Comparison of ENCODE assay signal across 19 cellular contexts in the genomic region with DNA sequence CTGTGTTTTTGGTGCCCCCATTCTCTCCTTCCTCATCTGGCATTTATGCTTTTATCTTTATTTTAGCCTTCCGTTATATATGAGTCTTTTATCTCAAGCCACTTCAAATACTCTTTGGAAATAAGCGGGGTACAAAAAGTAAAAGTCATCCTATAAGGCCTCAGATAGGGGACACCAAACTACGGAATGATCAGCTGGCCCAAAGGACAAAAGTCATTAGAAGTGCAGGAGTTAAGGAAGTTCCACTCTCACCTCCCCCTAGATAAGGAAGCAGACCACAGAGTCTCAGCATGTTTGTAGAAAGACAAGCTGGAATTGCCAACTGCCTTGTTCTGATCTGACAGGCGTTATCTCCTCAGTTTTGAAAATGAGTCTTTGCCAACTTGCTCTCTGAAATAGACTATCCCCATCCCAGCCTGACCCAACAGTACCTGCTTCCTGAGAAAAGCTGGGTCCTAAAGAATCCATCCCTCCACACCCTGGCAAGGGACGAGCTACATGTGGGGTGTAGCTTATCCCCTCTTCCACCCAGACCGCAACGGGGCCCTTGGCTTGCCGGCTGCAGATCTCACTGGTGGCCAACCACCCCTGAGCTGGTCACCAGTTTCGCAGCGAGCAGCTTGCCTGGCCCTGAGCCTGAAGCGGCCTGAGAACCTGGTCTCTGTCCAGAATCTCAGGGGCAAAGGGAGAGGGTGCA. TPM values are rescaled to one million over a fixed set of nuclear protein-coding genes. Genes with fewer than 3 reads are reported as not detected.
DNase-seq lines count a peak whose midpoint lies in the region; ATAC-seq and TF ChIP-seq lines count a peak whose summit lies in the region.
"Had no signal": no experiment of that assay in that cellular context is flagged by ENCODE, and none has a peak within 500 bp of the region (broad histone marks: within the 10 kb centered on the region; RNA-seq: fewer than 3 reads in every experiment).

No MANE protein-coding gene starts in this region.

- peak; percentile 85 for DNase-seq in OCI-M2 (lab: John Stamatoyannopoulos, UW; ENCODE audit: unreplicated experiment)
- peak in 31 of 58 donors; percentile 11 to 76 (median 47) for DNase-seq in anterior cingulate cortex (lab: John Stamatoyannopoulos, UW)
- DNase-seq in left ventricle myocardium inferior = no peak
- DNase-seq in progenitor cell of endocrine pancreas (ENCODE audit: low spot score, unreplicated experiment) = no peak
- no peak for DNase-seq in stimulated activated CD8-positive, alpha-beta memory T cell treated with anti-CD3 and anti-CD28 coated beads, Interleukin-4, amount 100 ng/mL, for 48 hours
- DNase-seq in NCI-H1048 (lab: John Stamatoyannopoulos, UW) = no peak
- DNase-seq: activated CD4-positive, alpha-beta T cell treated with anti-CD3 and anti-CD28 coated beads, Interleukin-2, amount 10 ng/mL, durations not matched to agents 7 days and 5 days; activated T-cell treated with anti-CD3 and anti-CD28 coated beads, Interleukin-2, amount 50 U/mL, for 48 hours; foreskin fibroblast; H7; lower lobe of right lung; NCI-H146; NCI-H2227 treated with DMSO at 0.1 percent for 48 hours; NK-92 treated with Interleukin-12 subunit alpha and Interleukin-12 subunit beta, amount 100 ng/mL, for 24 hours; SJCRH30; stimulated activated CD4-positive, alpha-beta T cell treated with anti-CD3 and anti-CD28 coated beads, Interleukin-4, amount 100 ng/mL, for 24 hours had no signal

- no peaks in the 10 kb centered on the region for H3K27me3 Mint-ChIP-seq in progenitor cell of endocrine pancreas
- H3K27me3 Mint-ChIP-seq: activated CD4-positive, alpha-beta T cell treated with anti-CD3 and anti-CD28 coated beads, Interleukin-2, amount 10 ng/mL, durations not matched to agents 7 days and 5 days had no signal

- no peaks in the 10 kb centered on the region for H3K4me1 Mint-ChIP-seq in progenitor cell of endocrine pancreas (ENCODE audit: low read depth)

- H3K4me1 ChIP-seq in left ventricle myocardium inferior = peaks cover 18% of the 10 kb centered on the region
- H3K4me1 ChIP-seq: lower lobe of right lung, SJCRH30 had no signal

- peak overlapping the region; percentile 45 for H3K27ac Mint-ChIP-seq in progenitor cell of endocrine pancreas
- H3K27ac Mint-ChIP-seq: activated CD4-positive, alpha-beta T cell treated with anti-CD3 and anti-CD28 coated beads, Interleukin-2, amount 10 ng/mL, durations not matched to agents 7 days and 5 days; nephron had no signal

- H3K36me3 Mint-ChIP-seq in progenitor cell of endocrine pancreas (ENCODE audit: insufficient read depth) = peaks cover 34% of the 10 kb centered on the region

- no peaks in the 10 kb centered on the region for H3K9me3 Mint-ChIP-seq in progenitor cell of endocrine pancreas (ENCODE audit: low read depth)
- H3K9me3 Mint-ChIP-seq: activated CD4-positive, alpha-beta T cell treated with anti-CD3 and anti-CD28 coated beads, Interleukin-2, amount 10 ng/mL, durations not matched to agents 7 days and 5 days; nephron had no signal

- peaks cover 16% of the 10 kb centered on the region for H3K36me3 ChIP-seq in left ventricle myocardium inferior
- H3K36me3 ChIP-seq: SJCRH30 had no signal

- TF ChIP-seq CTCF in left ventricle myocardium inferior (IDR thresholded peaks at IDR 0.05; ENCODE audit: borderline replicate concordance) (no peak), progenitor cell of endocrine pancreas (IDR thresholded peaks at IDR 0.05; ENCODE audit: unreplicated experiment) (no peak)

- no peak overlapping the region for H3K4me3 Mint-ChIP-seq in progenitor cell of endocrine pancreas (ENCODE audit: low read depth)
- H3K4me3 Mint-ChIP-seq: activated CD4-positive, alpha-beta T cell treated with anti-CD3 and anti-CD28 coated beads, Interleukin-2, amount 10 ng/mL, durations not matched to agents 7 days and 5 days; nephron had no signal

- intact Hi-C loops in left ventricle myocardium inferior (cut with micrococcal nuclease) = no loop called here

- ATAC-seq in HG02973 (IDR thresholded peaks at IDR 0.05; ENCODE audit: unreplicated experiment) = no peak
- ATAC-seq: lower lobe of right lung had no signal

- H3K27me3 ChIP-seq in left ventricle myocardium inferior (ENCODE audit: low read depth) = no peaks in the 10 kb centered on the region
- H3K27me3 ChIP-seq: SJCRH30 had no signal

- peak overlapping the region; percentile 34 for H3K4me3 ChIP-seq in left ventricle myocardium inferior
- H3K4me3 ChIP-seq: lower lobe of right lung, SJCRH30, thoracic aorta had no signal

- H3K27ac ChIP-seq in left ventricle myocardium inferior (replicated peaks) = peak overlapping the region; percentile 75
- H3K27ac ChIP-seq: lower lobe of right lung, SJCRH30, thoracic aorta had no signal

- no peaks in the 10 kb centered on the region for H3K9me3 ChIP-seq in left ventricle myocardium inferior (replicated peaks)
- H3K9me3 ChIP-seq: lower lobe of right lung, SJCRH30, thoracic aorta had no signal

RNA-seq across cellular contexts. Expression of gene FADS2, which starts 13.7 kb away (rescaled TPM):
- total RNA-seq in left ventricle myocardium inferior (25.7 TPM), progenitor cell of endocrine pancreas (399 and 402 TPM in 2 replicates)

RNA-seq across cellular contexts. Expression of gene FADS1, which starts 25.0 kb away (rescaled TPM):
- total RNA-seq in left ventricle myocardium inferior (24.1 TPM), progenitor cell of endocrine pancreas (114 and 121 TPM in 2 replicates)

RNA-seq across cellular contexts. Expression of gene FEN1, which starts 49.1 kb away (rescaled TPM):
- total RNA-seq in left ventricle myocardium inferior (5.8 TPM), progenitor cell of endocrine pancreas (34.4 and 36.6 TPM in 2 replicates)

RNA-seq across cellular contexts. Expression of gene TMEM258, which starts 49.4 kb away (rescaled TPM):
- total RNA-seq in left ventricle myocardium inferior = 117 TPM
- total RNA-seq in progenitor cell of endocrine pancreas = 175 and 185 TPM in 2 replicates

RNA-seq across cellular contexts. Expression of gene FADS3, which starts 49.6 kb away (rescaled TPM):
- total RNA-seq in left ventricle myocardium inferior (65.5 TPM), progenitor cell of endocrine pancreas (21.2 and 23.7 TPM in 2 replicates)

Comparison
In these comparisons a context has a peak if more than half of its experiments do, and no peak if none do; other contexts are left out.
1. DNase-seq: peak in OCI-M2 (single experiment) and anterior cingulate cortex (31 of 58); none in left ventricle myocardium inferior (single experiment), progenitor cell of endocrine pancreas (single experiment), stimulated activated CD8-positive, alpha-beta memory T cell treated with anti-CD3 and anti-CD28 coated beads, Interleukin-4, amount 100 ng/mL, for 48 hours (single experiment) and NCI-H1048 (single experiment).
2. RNA of gene FADS2, which starts 13.7 kb away (total RNA-seq): 399 to 402 TPM in progenitor cell of endocrine pancreas; 25.7 TPM in left ventricle myocardium inferior (single experiment); every median in the first group is over 10 times any median in the second.